ENCODE assay signal across 1 cellular context in genomic region chr10:73730153-73730906, GRCh38.
A peak's percentile ranks its signal among the peaks of the same experiment; 100 is the strongest.
TF ChIP-seq lines count a peak whose summit lies in the region.

No MANE protein-coding gene starts in this region.

TF ChIP-seq in HepG2, 621 proteins besides CTCF, POLR2A, EP300 and RAD21 (continued from another document and continues in another):
- TF ChIP-seq, protein P1, sequence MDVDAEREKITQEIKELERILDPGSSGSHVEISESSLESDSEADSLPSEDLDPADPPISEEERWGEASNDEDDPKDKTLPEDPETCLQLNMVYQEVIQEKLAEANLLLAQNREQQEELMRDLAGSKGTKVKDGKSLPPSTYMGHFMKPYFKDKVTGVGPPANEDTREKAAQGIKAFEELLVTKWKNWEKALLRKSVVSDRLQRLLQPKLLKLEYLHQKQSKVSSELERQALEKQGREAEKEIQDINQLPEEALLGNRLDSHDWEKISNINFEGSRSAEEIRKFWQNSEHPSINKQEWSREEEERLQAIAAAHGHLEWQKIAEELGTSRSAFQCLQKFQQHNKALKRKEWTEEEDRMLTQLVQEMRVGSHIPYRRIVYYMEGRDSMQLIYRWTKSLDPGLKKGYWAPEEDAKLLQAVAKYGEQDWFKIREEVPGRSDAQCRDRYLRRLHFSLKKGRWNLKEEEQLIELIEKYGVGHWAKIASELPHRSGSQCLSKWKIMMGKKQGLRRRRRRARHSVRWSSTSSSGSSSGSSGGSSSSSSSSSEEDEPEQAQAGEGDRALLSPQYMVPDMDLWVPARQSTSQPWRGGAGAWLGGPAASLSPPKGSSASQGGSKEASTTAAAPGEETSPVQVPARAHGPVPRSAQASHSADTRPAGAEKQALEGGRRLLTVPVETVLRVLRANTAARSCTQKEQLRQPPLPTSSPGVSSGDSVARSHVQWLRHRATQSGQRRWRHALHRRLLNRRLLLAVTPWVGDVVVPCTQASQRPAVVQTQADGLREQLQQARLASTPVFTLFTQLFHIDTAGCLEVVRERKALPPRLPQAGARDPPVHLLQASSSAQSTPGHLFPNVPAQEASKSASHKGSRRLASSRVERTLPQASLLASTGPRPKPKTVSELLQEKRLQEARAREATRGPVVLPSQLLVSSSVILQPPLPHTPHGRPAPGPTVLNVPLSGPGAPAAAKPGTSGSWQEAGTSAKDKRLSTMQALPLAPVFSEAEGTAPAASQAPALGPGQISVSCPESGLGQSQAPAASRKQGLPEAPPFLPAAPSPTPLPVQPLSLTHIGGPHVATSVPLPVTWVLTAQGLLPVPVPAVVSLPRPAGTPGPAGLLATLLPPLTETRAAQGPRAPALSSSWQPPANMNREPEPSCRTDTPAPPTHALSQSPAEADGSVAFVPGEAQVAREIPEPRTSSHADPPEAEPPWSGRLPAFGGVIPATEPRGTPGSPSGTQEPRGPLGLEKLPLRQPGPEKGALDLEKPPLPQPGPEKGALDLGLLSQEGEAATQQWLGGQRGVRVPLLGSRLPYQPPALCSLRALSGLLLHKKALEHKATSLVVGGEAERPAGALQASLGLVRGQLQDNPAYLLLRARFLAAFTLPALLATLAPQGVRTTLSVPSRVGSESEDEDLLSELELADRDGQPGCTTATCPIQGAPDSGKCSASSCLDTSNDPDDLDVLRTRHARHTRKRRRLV (CRISPR knock-in tag; IDR thresholded peaks at IDR 0.05): peak; percentile 76; the same call in 1 of the 2 replicates
- TF ChIP-seq, protein P2, sequence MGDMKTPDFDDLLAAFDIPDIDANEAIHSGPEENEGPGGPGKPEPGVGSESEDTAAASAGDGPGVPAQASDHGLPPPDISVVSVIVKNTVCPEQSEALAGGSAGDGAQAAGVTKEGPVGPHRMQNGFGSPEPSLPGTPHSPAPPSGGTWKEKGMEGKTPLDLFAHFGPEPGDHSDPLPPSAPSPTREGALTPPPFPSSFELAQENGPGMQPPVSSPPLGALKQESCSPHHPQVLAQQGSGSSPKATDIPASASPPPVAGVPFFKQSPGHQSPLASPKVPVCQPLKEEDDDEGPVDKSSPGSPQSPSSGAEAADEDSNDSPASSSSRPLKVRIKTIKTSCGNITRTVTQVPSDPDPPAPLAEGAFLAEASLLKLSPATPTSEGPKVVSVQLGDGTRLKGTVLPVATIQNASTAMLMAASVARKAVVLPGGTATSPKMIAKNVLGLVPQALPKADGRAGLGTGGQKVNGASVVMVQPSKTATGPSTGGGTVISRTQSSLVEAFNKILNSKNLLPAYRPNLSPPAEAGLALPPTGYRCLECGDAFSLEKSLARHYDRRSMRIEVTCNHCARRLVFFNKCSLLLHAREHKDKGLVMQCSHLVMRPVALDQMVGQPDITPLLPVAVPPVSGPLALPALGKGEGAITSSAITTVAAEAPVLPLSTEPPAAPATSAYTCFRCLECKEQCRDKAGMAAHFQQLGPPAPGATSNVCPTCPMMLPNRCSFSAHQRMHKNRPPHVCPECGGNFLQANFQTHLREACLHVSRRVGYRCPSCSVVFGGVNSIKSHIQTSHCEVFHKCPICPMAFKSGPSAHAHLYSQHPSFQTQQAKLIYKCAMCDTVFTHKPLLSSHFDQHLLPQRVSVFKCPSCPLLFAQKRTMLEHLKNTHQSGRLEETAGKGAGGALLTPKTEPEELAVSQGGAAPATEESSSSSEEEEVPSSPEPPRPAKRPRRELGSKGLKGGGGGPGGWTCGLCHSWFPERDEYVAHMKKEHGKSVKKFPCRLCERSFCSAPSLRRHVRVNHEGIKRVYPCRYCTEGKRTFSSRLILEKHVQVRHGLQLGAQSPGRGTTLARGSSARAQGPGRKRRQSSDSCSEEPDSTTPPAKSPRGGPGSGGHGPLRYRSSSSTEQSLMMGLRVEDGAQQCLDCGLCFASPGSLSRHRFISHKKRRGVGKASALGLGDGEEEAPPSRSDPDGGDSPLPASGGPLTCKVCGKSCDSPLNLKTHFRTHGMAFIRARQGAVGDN (CRISPR knock-in tag; IDR thresholded peaks at IDR 0.05): peak; percentile 85
- TF ChIP-seq NR3C1 (CRISPR knock-in tag; IDR thresholded peaks at IDR 0.05) (no peak), KDM5B (CRISPR knock-in tag; IDR thresholded peaks at IDR 0.05; ENCODE audit: borderline replicate concordance) (peak; percentile 95), THAP11 (CRISPR knock-in tag; IDR thresholded peaks at IDR 0.05) (peak; percentile 94), KDM3A (CRISPR knock-in tag; IDR thresholded peaks at IDR 0.05; ENCODE audit: low read depth) (peak; percentile 66; the same call in 1 of the 2 replicates), ZNF33B (CRISPR knock-in tag; IDR thresholded peaks at IDR 0.05) (no peak; the same call in 1 of the 2 replicates), ETV6 (CRISPR knock-in tag; conservative IDR thresholded peaks at IDR 0.05) (no peak), ZNF609 (CRISPR knock-in tag; IDR thresholded peaks at IDR 0.05; ENCODE audit: borderline replicate concordance) (peak; percentile 42; the same call in 1 of the 2 replicates), ELF4 (CRISPR knock-in tag; IDR thresholded peaks at IDR 0.05; ENCODE audit: borderline replicate concordance) (no peak), ZNF558 (CRISPR knock-in tag; IDR thresholded peaks at IDR 0.05; ENCODE audit: borderline replicate concordance) (no peak), BCL3 (CRISPR knock-in tag; IDR thresholded peaks at IDR 0.05) (peak; percentile 83; the same call in 1 of the 2 replicates), POLR2G (IDR thresholded peaks at IDR 0.05; ENCODE audit: low read depth, low read length) (peak; percentile 97), CEBPB (IDR thresholded peaks at IDR 0.05; ENCODE audit: borderline replicate concordance, low read depth, low read length) (no peak), SMARCC2 (IDR thresholded peaks at IDR 0.05) (no peak), MED8 (CRISPR knock-in tag; IDR thresholded peaks at IDR 0.05; ENCODE audit: insufficient replicate concordance) (peak; percentile 95), LCORL (IDR thresholded peaks at IDR 0.05) (no peak), LCORL (CRISPR knock-in tag; IDR thresholded peaks at IDR 0.05) (peak; percentile 48; the same call in 1 of the 2 replicates), RCOR2 (CRISPR knock-in tag; IDR thresholded peaks at IDR 0.05) (no peak), ZNF326 (CRISPR knock-in tag; IDR thresholded peaks at IDR 0.05; ENCODE audit: borderline replicate concordance) (no peak), FOXM1 (CRISPR knock-in tag; IDR thresholded peaks at IDR 0.05) (no peak), NFIC (IDR thresholded peaks at IDR 0.05; ENCODE audit: low read length) (peak; percentile 63; the same call in 1 of the 2 replicates), ZNF138 (CRISPR knock-in tag; IDR thresholded peaks at IDR 0.05; ENCODE audit: low read depth) (no peak), ZFP36L1 (CRISPR knock-in tag; IDR thresholded peaks at IDR 0.05) (0 out of 2 replicates have a peak, but pooled peaks have one; percentile 33), ZNF232 (CRISPR knock-in tag; IDR thresholded peaks at IDR 0.05; ENCODE audit: borderline replicate concordance) (peak; percentile 35; the same call in 1 of the 2 replicates), POGZ (CRISPR knock-in tag; IDR thresholded peaks at IDR 0.05) (peak; percentile 84), PCBP1 (IDR thresholded peaks at IDR 0.05; ENCODE audit: borderline replicate concordance, low read depth, low read length) (peak; percentile 89), NFYC (CRISPR knock-in tag; IDR thresholded peaks at IDR 0.05) (no peak), HMGXB4 (CRISPR knock-in tag; IDR thresholded peaks at IDR 0.05; ENCODE audit: borderline replicate concordance in 1 of 2, low read depth in 1 of 2) (peak; percentile 74 to 93; a peak in 3 of 4 replicates), ZSCAN30 (CRISPR knock-in tag; IDR thresholded peaks at IDR 0.05) (peak; percentile 59; the same call in 1 of the 2 replicates), AKAP8 (CRISPR knock-in tag; IDR thresholded peaks at IDR 0.05) (peak; percentile 32; the same call in 1 of the 2 replicates), ZNF501 (CRISPR knock-in tag; IDR thresholded peaks at IDR 0.05) (peak; percentile 99), NONO (IDR thresholded peaks at IDR 0.05) (no peak), NONO (CRISPR knock-in tag; conservative IDR thresholded peaks at IDR 0.05) (peak; percentile 91), FOXP1 (IDR thresholded peaks at IDR 0.05) (no peak), FOXP1 (CRISPR knock-in tag; IDR thresholded peaks at IDR 0.05) (peak; percentile 34; the same call in 1 of the 2 replicates), ZNF512 (CRISPR knock-in tag; IDR thresholded peaks at IDR 0.05) (no peak), HDAC1 (CRISPR knock-in tag; IDR thresholded peaks at IDR 0.05) (peak; percentile 97), EHMT2 (IDR thresholded peaks at IDR 0.05; ENCODE audit: borderline replicate concordance, low read depth, low read length) (no peak), ZFP41 (CRISPR knock-in tag; IDR thresholded peaks at IDR 0.05; ENCODE audit: borderline replicate concordance) (no peak), CC2D1A (CRISPR knock-in tag; IDR thresholded peaks at IDR 0.05) (no peak), ZNF33A (CRISPR knock-in tag; IDR thresholded peaks at IDR 0.05; ENCODE audit: borderline replicate concordance) (0 out of 2 replicates have a peak, but pooled peaks have one; percentile 2)
- TF ChIP-seq, protein P3, sequence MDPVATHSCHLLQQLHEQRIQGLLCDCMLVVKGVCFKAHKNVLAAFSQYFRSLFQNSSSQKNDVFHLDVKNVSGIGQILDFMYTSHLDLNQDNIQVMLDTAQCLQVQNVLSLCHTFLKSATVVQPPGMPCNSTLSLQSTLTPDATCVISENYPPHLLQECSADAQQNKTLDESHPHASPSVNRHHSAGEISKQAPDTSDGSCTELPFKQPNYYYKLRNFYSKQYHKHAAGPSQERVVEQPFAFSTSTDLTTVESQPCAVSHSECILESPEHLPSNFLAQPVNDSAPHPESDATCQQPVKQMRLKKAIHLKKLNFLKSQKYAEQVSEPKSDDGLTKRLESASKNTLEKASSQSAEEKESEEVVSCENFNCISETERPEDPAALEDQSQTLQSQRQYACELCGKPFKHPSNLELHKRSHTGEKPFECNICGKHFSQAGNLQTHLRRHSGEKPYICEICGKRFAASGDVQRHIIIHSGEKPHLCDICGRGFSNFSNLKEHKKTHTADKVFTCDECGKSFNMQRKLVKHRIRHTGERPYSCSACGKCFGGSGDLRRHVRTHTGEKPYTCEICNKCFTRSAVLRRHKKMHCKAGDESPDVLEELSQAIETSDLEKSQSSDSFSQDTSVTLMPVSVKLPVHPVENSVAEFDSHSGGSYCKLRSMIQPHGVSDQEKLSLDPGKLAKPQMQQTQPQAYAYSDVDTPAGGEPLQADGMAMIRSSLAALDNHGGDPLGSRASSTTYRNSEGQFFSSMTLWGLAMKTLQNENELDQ (CRISPR knock-in tag; IDR thresholded peaks at IDR 0.05; ENCODE audit: borderline replicate concordance): no peak
